Comparison of ENCODE assay signal across 8 cellular contexts in the genomic region with DNA sequence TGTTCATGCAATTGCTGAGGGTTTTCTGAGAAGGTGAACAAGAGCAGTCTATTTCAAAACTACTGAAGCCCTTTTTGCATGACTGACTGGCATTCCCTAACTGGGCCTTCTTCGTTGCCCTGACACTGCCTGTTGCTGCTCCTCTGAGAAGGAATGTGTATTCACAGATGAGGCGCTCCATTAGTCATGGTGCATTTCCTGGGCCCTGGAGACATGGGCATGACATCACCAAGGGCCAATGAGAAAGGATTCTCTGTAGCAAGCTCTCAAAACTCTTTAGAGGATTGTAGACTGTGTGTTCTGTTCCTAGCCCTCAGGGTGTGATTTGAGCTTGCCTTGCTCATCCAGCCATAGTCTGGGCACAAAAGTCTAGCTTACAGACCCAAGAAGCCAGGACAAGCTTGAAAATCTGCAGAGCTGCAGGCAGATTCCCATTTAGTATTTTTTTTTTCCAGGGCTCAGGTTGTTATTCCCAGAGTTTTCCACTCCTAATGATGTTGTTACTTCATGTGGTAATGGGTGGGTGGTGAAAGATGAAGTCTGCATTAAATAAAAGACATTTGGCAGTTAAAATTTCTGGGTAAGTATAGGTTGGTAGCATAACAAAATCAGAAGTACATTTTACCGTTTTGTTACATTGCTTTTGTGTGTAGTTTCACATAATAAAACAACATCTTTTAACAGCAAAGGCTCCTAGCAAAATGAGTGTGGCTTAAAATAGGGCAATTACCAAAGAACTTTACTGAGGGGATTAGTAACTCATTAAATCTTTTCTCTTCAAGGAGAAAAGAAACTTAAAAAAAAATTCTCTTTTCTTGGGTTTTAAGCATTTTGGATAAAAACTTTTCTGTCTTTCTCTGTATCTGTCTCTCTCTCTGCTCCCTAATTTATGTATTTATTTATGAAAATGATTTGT.
DNase-seq lines count a peak whose midpoint lies in the region; ATAC-seq, FAIRE-seq and TF ChIP-seq lines count a peak whose summit lies in the region.

No MANE protein-coding gene starts in this region.

- TF ChIP-seq CTCF in endothelial cell of umbilical vein (IDR thresholded peaks at IDR 0.05; ENCODE audit: extremely low read depth in 1 of 2, insufficient read depth in 1 of 2, low read depth in 1 of 2, low read length in 2 of 2) (no peak), mucosa of descending colon (IDR thresholded peaks at IDR 0.05) (no peak)

- H4K20me1 ChIP-seq in endothelial cell of umbilical vein (replicated peaks; ENCODE audit: control insufficient read depth, extremely low read depth, insufficient read depth, low read length): no peaks in the 10 kb centered on the region

- no peaks in the 10 kb centered on the region for H3K79me2 ChIP-seq in endothelial cell of umbilical vein (ENCODE audit: control insufficient read depth, insufficient read depth, low read length)

- no peaks in the 10 kb centered on the region for H3K36me3 Mint-ChIP-seq in activated CD4-positive, alpha-beta memory T cell treated with anti-CD3 and anti-CD28 coated beads for 36 hours
- no peaks in the 10 kb centered on the region for H3K36me3 Mint-ChIP-seq in activated CD4-positive, alpha-beta memory T cell treated with anti-CD3 and anti-CD28 coated beads, Interleukin-2, amount 10 ng/mL, durations not matched to agents 7 days and 5 days (ENCODE audit: low read depth)
- no peaks in the 10 kb centered on the region for H3K36me3 Mint-ChIP-seq in activated T-helper 2 cell treated with anti-CD3 and anti-CD28 coated beads, Interferon-gamma antibody, Interleukin-2, Interleukin-4, amounts not matched to agents 10 μg/mL and 5 μg/mL and 100 μg/mL, durations not matched to agents 14 hours and 24 hours and 36 hours (ENCODE audit: low read depth)

- no peak overlapping the region for H3K27ac ChIP-seq in endothelial cell of umbilical vein (ENCODE audit: insufficient read depth, low read depth, low read length)

- no peak for TF ChIP-seq POLR2A in endothelial cell of umbilical vein (IDR thresholded peaks at IDR 0.05; ENCODE audit: low read depth, low read length)

- peak; percentile 21 for DNase-seq in activated CD4-positive, alpha-beta memory T cell treated with anti-CD3 and anti-CD28 coated beads for 36 hours
- DNase-seq in activated CD4-positive, alpha-beta memory T cell treated with anti-CD3 and anti-CD28 coated beads, Interleukin-2, amount 10 ng/mL, durations not matched to agents 7 days and 5 days: no peak
- DNase-seq in NCI-H69 (lab: John Stamatoyannopoulos, UW): peak; percentile 97
- DNase-seq in endothelial cell of umbilical vein (ENCODE audit: low read depth, low spot score): peak; percentile 12
- DNase-seq in mucosa of descending colon: no peak
- DNase-seq in cortex of kidney (lab: John Stamatoyannopoulos, UW): no peak
- no peak for DNase-seq in activated T-helper 2 cell treated with anti-CD3 and anti-CD28 coated beads, Interferon-gamma antibody, Interleukin-2, Interleukin-4, amounts not matched to agents 10 μg/mL and 5 μg/mL and 100 μg/mL, durations not matched to agents 14 hours and 24 hours and 36 hours (ENCODE audit: low spot score)

- no peaks in the 10 kb centered on the region for H3K36me3 ChIP-seq in endothelial cell of umbilical vein (ENCODE audit: control insufficient read depth in 2 of 2, extremely low read depth in 1 of 2, insufficient read depth in 2 of 2, low read length in 2 of 2)
- H3K36me3 ChIP-seq in mucosa of descending colon (ENCODE audit: low read depth): no peaks in the 10 kb centered on the region

- H3K4me3 ChIP-seq in endothelial cell of umbilical vein (replicated peaks in 1 of 3; ENCODE audit: insufficient read depth in 1 of 3, low read depth in 1 of 3, low read length in 3 of 3) (no peak overlapping the region), mucosa of descending colon (no peak overlapping the region)

- no peaks in the 10 kb centered on the region for H3K9me1 ChIP-seq in endothelial cell of umbilical vein (replicated peaks; ENCODE audit: control insufficient read depth, extremely low read depth, insufficient read depth, low read length)

- no peak overlapping the region for H3K9ac ChIP-seq in endothelial cell of umbilical vein (replicated peaks; ENCODE audit: extremely low read depth, insufficient read depth, low read length)

- no peak overlapping the region for H3K4me2 ChIP-seq in endothelial cell of umbilical vein (ENCODE audit: insufficient read depth, low read length)

- intact Hi-C loops in activated CD4-positive, alpha-beta memory T cell treated with anti-CD3 and anti-CD28 coated beads for 36 hours (cut with micrococcal nuclease): loop anchor here (1.0 kb wide), 1 partner anchor 44 kb away; no protein-coding TSS in a partner anchor
- intact Hi-C loops in endothelial cell of umbilical vein (cut with micrococcal nuclease): loop anchor here (1.0 kb wide), 1 partner anchor 12 kb away; no protein-coding TSS in a partner anchor
- intact Hi-C loops in mucosa of descending colon (cut with DNase I, micrococcal nuclease): no loop called here
- intact Hi-C loops in activated T-helper 2 cell treated with anti-CD3 and anti-CD28 coated beads, Interferon-gamma antibody, Interleukin-2, Interleukin-4, amounts not matched to agents 10 μg/mL and 5 μg/mL and 100 μg/mL, durations not matched to agents 14 hours and 24 hours and 36 hours (cut with micrococcal nuclease): no loop called here

- FAIRE-seq in endothelial cell of umbilical vein (lab: Jason Lieb, UNC): no peak

- peaks cover 6% of the 10 kb centered on the region for H3K4me1 Mint-ChIP-seq in activated CD4-positive, alpha-beta memory T cell treated with anti-CD3 and anti-CD28 coated beads for 36 hours (ENCODE audit: low read depth)
- H3K4me1 Mint-ChIP-seq in activated CD4-positive, alpha-beta memory T cell treated with anti-CD3 and anti-CD28 coated beads, Interleukin-2, amount 10 ng/mL, durations not matched to agents 7 days and 5 days: peaks cover 10% of the 10 kb centered on the region
- peaks cover 4% of the 10 kb centered on the region for H3K4me1 Mint-ChIP-seq in activated T-helper 2 cell treated with anti-CD3 and anti-CD28 coated beads, Interferon-gamma antibody, Interleukin-2, Interleukin-4, amounts not matched to agents 10 μg/mL and 5 μg/mL and 100 μg/mL, durations not matched to agents 14 hours and 24 hours and 36 hours (ENCODE audit: low read depth)

- H3K27me3 Mint-ChIP-seq in activated CD4-positive, alpha-beta memory T cell treated with anti-CD3 and anti-CD28 coated beads for 36 hours: no peaks in the 10 kb centered on the region
- H3K27me3 Mint-ChIP-seq in activated CD4-positive, alpha-beta memory T cell treated with anti-CD3 and anti-CD28 coated beads, Interleukin-2, amount 10 ng/mL, durations not matched to agents 7 days and 5 days: no peaks in the 10 kb centered on the region
- no peaks in the 10 kb centered on the region for H3K27me3 Mint-ChIP-seq in activated T-helper 2 cell treated with anti-CD3 and anti-CD28 coated beads, Interferon-gamma antibody, Interleukin-2, Interleukin-4, amounts not matched to agents 10 μg/mL and 5 μg/mL and 100 μg/mL, durations not matched to agents 14 hours and 24 hours and 36 hours (ENCODE audit: low read depth)

- no peaks in the 10 kb centered on the region for H3K9me3 ChIP-seq in endothelial cell of umbilical vein (replicated peaks; ENCODE audit: control insufficient read depth, insufficient read depth, low read length)
- no peaks in the 10 kb centered on the region for H3K9me3 ChIP-seq in mucosa of descending colon

- CTCF ChIA-PET in activated CD4-positive, alpha-beta memory T cell treated with anti-CD3 and anti-CD28 coated beads for 36 hours (lab: Charles Lee): no interaction called here
- CTCF ChIA-PET in activated CD4-positive, alpha-beta memory T cell treated with anti-CD3 and anti-CD28 coated beads, Interleukin-2, amount 10 ng/mL, durations not matched to agents 7 days and 5 days (lab: Charles Lee): no interaction called here
- CTCF ChIA-PET in endothelial cell of umbilical vein (lab: Charles Lee): interaction anchor here (0.7 to 1.0 kb wide), 2 partner anchors 26 to 191 kb away, joined by 3 to 5 read pairs; no protein-coding TSS in a partner anchor

- no TSS peak for BruUV-seq in endothelial cell of umbilical vein (replicated peaks; lab: Mats Ljungman, UMichigan)

- ATAC-seq in mucosa of descending colon (peak; percentile 70), GM21390 (IDR thresholded peaks at IDR 0.05; ENCODE audit: unreplicated experiment) (no peak)

- no peaks in the 10 kb centered on the region for H3K9me3 Mint-ChIP-seq in activated CD4-positive, alpha-beta memory T cell treated with anti-CD3 and anti-CD28 coated beads for 36 hours
- no peaks in the 10 kb centered on the region for H3K9me3 Mint-ChIP-seq in activated CD4-positive, alpha-beta memory T cell treated with anti-CD3 and anti-CD28 coated beads, Interleukin-2, amount 10 ng/mL, durations not matched to agents 7 days and 5 days
- no peaks in the 10 kb centered on the region for H3K9me3 Mint-ChIP-seq in activated T-helper 2 cell treated with anti-CD3 and anti-CD28 coated beads, Interferon-gamma antibody, Interleukin-2, Interleukin-4, amounts not matched to agents 10 μg/mL and 5 μg/mL and 100 μg/mL, durations not matched to agents 14 hours and 24 hours and 36 hours

- POLR2A ChIA-PET in activated CD4-positive, alpha-beta memory T cell treated with anti-CD3 and anti-CD28 coated beads for 36 hours (lab: Charles Lee): interaction anchor here (0.6 kb wide), 1 partner anchor 141 kb away, joined by 6 read pairs; no protein-coding TSS in a partner anchor
- POLR2A ChIA-PET in activated CD4-positive, alpha-beta memory T cell treated with anti-CD3 and anti-CD28 coated beads, Interleukin-2, amount 10 ng/mL, durations not matched to agents 7 days and 5 days (lab: Charles Lee): no interaction called here
- POLR2A ChIA-PET in endothelial cell of umbilical vein (lab: Charles Lee): no interaction called here

- dilution Hi-C loops in endothelial cell of umbilical vein (cut with MboI; ENCODE audit: extremely low pct_ligation_motif_present, low sequenced_read_pairs): no loop called here

- no peaks in the 10 kb centered on the region for H3K27me3 ChIP-seq in endothelial cell of umbilical vein (ENCODE audit: control insufficient read depth in 2 of 2, insufficient read depth in 2 of 2, low read length in 2 of 2)

- H3K4me3 Mint-ChIP-seq in activated CD4-positive, alpha-beta memory T cell treated with anti-CD3 and anti-CD28 coated beads for 36 hours: no peak overlapping the region
- no peak overlapping the region for H3K4me3 Mint-ChIP-seq in activated CD4-positive, alpha-beta memory T cell treated with anti-CD3 and anti-CD28 coated beads, Interleukin-2, amount 10 ng/mL, durations not matched to agents 7 days and 5 days
- no peak overlapping the region for H3K4me3 Mint-ChIP-seq in activated T-helper 2 cell treated with anti-CD3 and anti-CD28 coated beads, Interferon-gamma antibody, Interleukin-2, Interleukin-4, amounts not matched to agents 10 μg/mL and 5 μg/mL and 100 μg/mL, durations not matched to agents 14 hours and 24 hours and 36 hours (ENCODE audit: low read depth)

- no peak overlapping the region for H3K27ac Mint-ChIP-seq in activated CD4-positive, alpha-beta memory T cell treated with anti-CD3 and anti-CD28 coated beads for 36 hours
- no peak overlapping the region for H3K27ac Mint-ChIP-seq in activated CD4-positive, alpha-beta memory T cell treated with anti-CD3 and anti-CD28 coated beads, Interleukin-2, amount 10 ng/mL, durations not matched to agents 7 days and 5 days
- no peak overlapping the region for H3K27ac Mint-ChIP-seq in activated T-helper 2 cell treated with anti-CD3 and anti-CD28 coated beads, Interferon-gamma antibody, Interleukin-2, Interleukin-4, amounts not matched to agents 10 μg/mL and 5 μg/mL and 100 μg/mL, durations not matched to agents 14 hours and 24 hours and 36 hours

- H2AFZ ChIP-seq in endothelial cell of umbilical vein (ENCODE audit: low read depth, low read length): no peak overlapping the region

- H3K4me1 ChIP-seq in endothelial cell of umbilical vein (ENCODE audit: control insufficient read depth, extremely low read depth, insufficient read depth, low read length) (peaks cover 8% of the 10 kb centered on the region), mucosa of descending colon (ENCODE audit: low read depth) (peaks cover 12% of the 10 kb centered on the region)

Comparison
In these comparisons a context has a peak if more than half of its experiments do, and no peak if none do; other contexts are left out.
1. DNase-seq: peak in activated CD4-positive, alpha-beta memory T cell treated with anti-CD3 and anti-CD28 coated beads for 36 hours (single experiment), NCI-H69 (single experiment) and endothelial cell of umbilical vein (single experiment); none in activated CD4-positive, alpha-beta memory T cell treated with anti-CD3 and anti-CD28 coated beads, Interleukin-2, amount 10 ng/mL, durations not matched to agents 7 days and 5 days (single experiment), mucosa of descending colon (0 of 3), cortex of kidney (single experiment) and activated T-helper 2 cell treated with anti-CD3 and anti-CD28 coated beads, Interferon-gamma antibody, Interleukin-2, Interleukin-4, amounts not matched to agents 10 μg/mL and 5 μg/mL and 100 μg/mL, durations not matched to agents 14 hours and 24 hours and 36 hours (single experiment).
2. intact Hi-C loops: an anchor here in activated CD4-positive, alpha-beta memory T cell treated with anti-CD3 and anti-CD28 coated beads for 36 hours (1.0 kb wide) and endothelial cell of umbilical vein (1.0 kb wide); none called in mucosa of descending colon and activated T-helper 2 cell treated with anti-CD3 and anti-CD28 coated beads, Interferon-gamma antibody, Interleukin-2, Interleukin-4, amounts not matched to agents 10 μg/mL and 5 μg/mL and 100 μg/mL, durations not matched to agents 14 hours and 24 hours and 36 hours.